Comparison of ENCODE assay signal across 1 cellular context in genomic region chr2:232869138-232870001, GRCh38.
TF ChIP-seq lines count a peak whose summit lies in the region.

No MANE protein-coding gene starts in this region.

TF ChIP-seq in GM23338, 12 proteins besides CTCF, POLR2A, EP300 and RAD21 (continued from another document):
- TF ChIP-seq, protein P1, sequence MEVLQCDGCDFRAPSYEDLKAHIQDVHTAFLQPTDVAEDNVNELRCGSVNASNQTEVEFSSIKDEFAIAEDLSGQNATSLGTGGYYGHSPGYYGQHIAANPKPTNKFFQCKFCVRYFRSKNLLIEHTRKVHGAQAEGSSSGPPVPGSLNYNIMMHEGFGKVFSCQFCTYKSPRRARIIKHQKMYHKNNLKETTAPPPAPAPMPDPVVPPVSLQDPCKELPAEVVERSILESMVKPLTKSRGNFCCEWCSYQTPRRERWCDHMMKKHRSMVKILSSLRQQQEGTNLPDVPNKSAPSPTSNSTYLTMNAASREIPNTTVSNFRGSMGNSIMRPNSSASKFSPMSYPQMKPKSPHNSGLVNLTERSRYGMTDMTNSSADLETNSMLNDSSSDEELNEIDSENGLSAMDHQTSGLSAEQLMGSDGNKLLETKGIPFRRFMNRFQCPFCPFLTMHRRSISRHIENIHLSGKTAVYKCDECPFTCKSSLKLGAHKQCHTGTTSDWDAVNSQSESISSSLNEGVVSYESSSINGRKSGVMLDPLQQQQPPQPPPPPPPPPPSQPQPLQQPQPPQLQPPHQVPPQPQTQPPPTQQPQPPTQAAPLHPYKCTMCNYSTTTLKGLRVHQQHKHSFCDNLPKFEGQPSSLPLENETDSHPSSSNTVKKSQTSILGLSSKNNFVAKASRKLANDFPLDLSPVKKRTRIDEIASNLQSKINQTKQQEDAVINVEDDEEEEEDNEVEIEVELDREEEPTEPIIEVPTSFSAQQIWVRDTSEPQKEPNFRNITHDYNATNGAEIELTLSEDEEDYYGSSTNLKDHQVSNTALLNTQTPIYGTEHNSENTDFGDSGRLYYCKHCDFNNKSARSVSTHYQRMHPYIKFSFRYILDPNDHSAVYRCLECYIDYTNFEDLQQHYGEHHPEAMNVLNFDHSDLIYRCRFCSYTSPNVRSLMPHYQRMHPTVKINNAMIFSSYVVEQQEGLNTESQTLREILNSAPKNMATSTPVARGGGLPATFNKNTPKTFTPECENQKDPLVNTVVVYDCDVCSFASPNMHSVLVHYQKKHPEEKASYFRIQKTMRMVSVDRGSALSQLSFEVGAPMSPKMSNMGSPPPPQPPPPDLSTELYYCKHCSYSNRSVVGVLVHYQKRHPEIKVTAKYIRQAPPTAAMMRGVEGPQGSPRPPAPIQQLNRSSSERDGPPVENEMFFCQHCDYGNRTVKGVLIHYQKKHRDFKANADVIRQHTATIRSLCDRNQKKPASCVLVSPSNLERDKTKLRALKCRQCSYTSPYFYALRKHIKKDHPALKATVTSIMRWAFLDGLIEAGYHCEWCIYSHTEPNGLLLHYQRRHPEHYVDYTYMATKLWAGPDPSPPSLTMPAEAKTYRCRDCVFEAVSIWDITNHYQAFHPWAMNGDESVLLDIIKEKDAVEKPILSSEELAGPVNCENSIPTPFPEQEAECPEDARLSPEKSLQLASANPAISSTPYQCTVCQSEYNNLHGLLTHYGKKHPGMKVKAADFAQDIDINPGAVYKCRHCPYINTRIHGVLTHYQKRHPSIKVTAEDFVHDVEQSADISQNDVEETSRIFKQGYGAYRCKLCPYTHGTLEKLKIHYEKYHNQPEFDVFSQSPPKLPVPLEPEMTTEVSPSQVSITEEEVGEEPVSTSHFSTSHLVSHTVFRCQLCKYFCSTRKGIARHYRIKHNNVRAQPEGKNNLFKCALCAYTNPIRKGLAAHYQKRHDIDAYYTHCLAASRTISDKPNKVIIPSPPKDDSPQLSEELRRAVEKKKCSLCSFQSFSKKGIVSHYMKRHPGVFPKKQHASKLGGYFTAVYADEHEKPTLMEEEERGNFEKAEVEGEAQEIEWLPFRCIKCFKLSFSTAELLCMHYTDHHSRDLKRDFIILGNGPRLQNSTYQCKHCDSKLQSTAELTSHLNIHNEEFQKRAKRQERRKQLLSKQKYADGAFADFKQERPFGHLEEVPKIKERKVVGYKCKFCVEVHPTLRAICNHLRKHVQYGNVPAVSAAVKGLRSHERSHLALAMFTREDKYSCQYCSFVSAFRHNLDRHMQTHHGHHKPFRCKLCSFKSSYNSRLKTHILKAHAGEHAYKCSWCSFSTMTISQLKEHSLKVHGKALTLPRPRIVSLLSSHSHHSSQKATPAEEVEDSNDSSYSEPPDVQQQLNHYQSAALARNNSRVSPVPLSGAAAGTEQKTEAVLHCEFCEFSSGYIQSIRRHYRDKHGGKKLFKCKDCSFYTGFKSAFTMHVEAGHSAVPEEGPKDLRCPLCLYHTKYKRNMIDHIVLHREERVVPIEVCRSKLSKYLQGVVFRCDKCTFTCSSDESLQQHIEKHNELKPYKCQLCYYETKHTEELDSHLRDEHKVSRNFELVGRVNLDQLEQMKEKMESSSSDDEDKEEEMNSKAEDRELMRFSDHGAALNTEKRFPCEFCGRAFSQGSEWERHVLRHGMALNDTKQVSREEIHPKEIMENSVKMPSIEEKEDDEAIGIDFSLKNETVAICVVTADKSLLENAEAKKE (CRISPR knock-in tag; IDR thresholded peaks at IDR 0.05): no peak
- TF ChIP-seq EZH2 (IDR thresholded peaks at IDR 0.05; ENCODE audit: low read depth, unreplicated experiment): no peak
- no peak for TF ChIP-seq JUNB (IDR thresholded peaks at IDR 0.05; ENCODE audit: unreplicated experiment)
- TF ChIP-seq ZNF114 (CRISPR knock-in tag; IDR thresholded peaks at IDR 0.05): no peak
- no peak for TF ChIP-seq ETS1 (IDR thresholded peaks at IDR 0.05)
